10 cellular contexts compared by ENCODE assay signal in the genomic region with DNA sequence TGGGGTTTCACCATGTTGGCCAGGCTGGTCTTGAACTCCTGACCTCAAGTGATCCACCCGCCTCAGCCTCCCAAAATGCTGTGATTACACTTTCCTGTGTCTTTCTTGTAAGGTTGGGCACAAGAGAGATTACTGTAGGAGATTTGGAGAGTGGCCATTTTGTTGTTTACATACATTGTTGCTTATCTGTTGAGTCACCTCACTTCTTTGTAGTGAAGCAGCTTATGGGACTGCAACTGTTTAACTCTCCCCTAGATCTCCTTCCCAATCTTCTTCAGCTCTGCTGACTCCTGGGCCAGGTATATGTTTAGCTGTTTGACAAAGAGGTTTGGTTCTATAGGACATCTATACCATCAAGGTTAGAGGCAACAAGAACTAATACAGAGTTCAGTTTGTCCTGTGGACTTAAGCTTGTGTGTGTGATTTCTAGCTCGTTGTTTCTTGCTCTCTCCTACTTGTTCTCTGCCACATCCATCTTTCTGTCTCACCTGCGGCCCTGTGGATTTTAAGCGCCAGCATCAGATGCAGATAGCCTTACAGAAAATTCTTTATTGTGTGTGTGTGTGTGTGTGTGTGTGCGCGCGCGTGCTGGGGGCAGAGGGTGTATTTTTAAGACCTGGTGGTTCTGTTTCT.
DNase-seq lines count a peak whose midpoint lies in the region; ATAC-seq, FAIRE-seq and TF ChIP-seq lines count a peak whose summit lies in the region.
"Had no signal": no experiment of that assay in that cellular context is flagged by ENCODE, and none has a peak within 500 bp of the region (broad histone marks: within the 10 kb centered on the region; RNA-seq: fewer than 3 reads in every experiment).

No MANE protein-coding gene starts in this region.

- WGBS in mesendoderm (ENCODE audit: extremely low coverage, insufficient coverage, low lambda C conversion rate): no CpG with 5 or more reads among the region's 8 CpGs
- 85 to 86% methylated on average over 8 of the region's 8 CpGs for WGBS in aorta, 2 donors

- H3K36me3 ChIP-seq in KOPT-K1 (ENCODE audit: insufficient read depth, low read length) (peaks cover 20% of the 10 kb centered on the region), mesendoderm (ENCODE audit: control insufficient read depth, insufficient read depth, low read length) (no peaks in the 10 kb centered on the region), aorta (ENCODE audit: control insufficient read depth in 1 of 2, insufficient read depth in 2 of 2, low read length in 1 of 2) (peaks cover 0 to 2% of the 10 kb centered on the region in 2 donors)
- H3K36me3 ChIP-seq: vagina had no signal

- no peak overlapping the region for H3K56ac ChIP-seq in mesendoderm (ENCODE audit: low read length)

- no peak overlapping the region for H3K4me2 ChIP-seq in mesendoderm (ENCODE audit: low read length)

- H3K4me1 ChIP-seq in mesendoderm (ENCODE audit: control insufficient read depth, low read depth, low read length): peaks cover 3% of the 10 kb centered on the region
- peaks cover 0 to 2% of the 10 kb centered on the region in 2 donors for H3K4me1 ChIP-seq in aorta (ENCODE audit: control insufficient read depth in 1 of 2, insufficient read depth in 2 of 2, low read length in 2 of 2)

- H4K5ac ChIP-seq in mesendoderm (ENCODE audit: low read length): no peak overlapping the region

- no peak for TF ChIP-seq CTCF in D721Med (IDR thresholded peaks at IDR 0.05; ENCODE audit: insufficient read depth, missing control alignments)

- ATAC-seq in HG02840 (IDR thresholded peaks at IDR 0.05; ENCODE audit: low FRiP score, unreplicated experiment) (no peak), aorta (ENCODE audit: low FRiP score) (no peak)

- H3K9ac ChIP-seq in mesendoderm (ENCODE audit: low read length): no peak overlapping the region

- H3K18ac ChIP-seq in mesendoderm (ENCODE audit: low read length): peak overlapping the region; percentile 31

- H3K9me3 ChIP-seq in KOPT-K1 (ENCODE audit: insufficient read depth, low read length, poor library complexity, severe bottlenecking) (no peaks in the 10 kb centered on the region), aorta (ENCODE audit: control insufficient read depth, low read length) (no peaks in the 10 kb centered on the region)
- H3K9me3 ChIP-seq: vagina had no signal

- H3K4me3 ChIP-seq in mesendoderm (ENCODE audit: low read length) (no peak overlapping the region), aorta (ENCODE audit: low read length in 2 of 2) (no peak overlapping the region)
- H3K4me3 ChIP-seq: vagina had no signal

- H2AK5ac ChIP-seq in mesendoderm (ENCODE audit: low read length): no peak overlapping the region

- peak; percentile 53 for FAIRE-seq in D721Med (lab: Jason Lieb, UNC)

- H2BK5ac ChIP-seq in mesendoderm (ENCODE audit: low read length): no peak overlapping the region

- peaks cover 7% of the 10 kb centered on the region for H3K79me2 ChIP-seq in mesendoderm (ENCODE audit: control insufficient read depth, insufficient read depth, low read length)

- no peak overlapping the region for H2BK15ac ChIP-seq in mesendoderm (replicated peaks; ENCODE audit: low read depth)

- no peak overlapping the region for H2BK120ac ChIP-seq in mesendoderm (ENCODE audit: low read depth, low read length)

- intact Hi-C loops in aorta (cut with DNase I): no loop called here

- peaks cover 8% of the 10 kb centered on the region for H3K79me1 ChIP-seq in mesendoderm (ENCODE audit: low read length)

- no peak overlapping the region for H3K23ac ChIP-seq in mesendoderm (ENCODE audit: low read length)

- peak overlapping the region; percentile 95 for H3K27ac ChIP-seq in KOPT-K1 (ENCODE audit: low read depth, low read length, poor library complexity, severe bottlenecking)
- peak overlapping the region; percentile 1 for H3K27ac ChIP-seq in mesendoderm (ENCODE audit: low read depth, low read length)
- no peak overlapping the region for H3K27ac ChIP-seq in aorta (ENCODE audit: low read depth in 1 of 2, low read length in 2 of 2)
- H3K27ac ChIP-seq: vagina had no signal

- no peak for DNase-seq in D721Med (ENCODE audit: insufficient read length, low spot score)
- peak; percentile 81 for DNase-seq in amniotic epithelial cell (ENCODE audit: low read depth)
- DNase-seq in mesendoderm: peak; percentile 87
- DNase-seq in DMS 273 treated with DMSO at 0.1 percent for 48 hours (lab: John Stamatoyannopoulos, UW): no peak
- DNase-seq in aorta: no peak
- DNase-seq in cortex of kidney (lab: John Stamatoyannopoulos, UW): no peak
- DNase-seq: NCI-H526 had no signal

- H4K8ac ChIP-seq in mesendoderm (ENCODE audit: low read depth, low read length): peak overlapping the region; percentile 56

- no peak overlapping the region for H3K4ac ChIP-seq in mesendoderm (ENCODE audit: low read depth, low read length)

- no peaks in the 10 kb centered on the region for H3K27me3 ChIP-seq in mesendoderm (ENCODE audit: insufficient read depth, low read length, poor library complexity)
- H3K27me3 ChIP-seq in aorta (ENCODE audit: control insufficient read depth in 1 of 2, insufficient read depth in 2 of 2, low read length in 1 of 2): no peaks in the 10 kb centered on the region
- H3K27me3 ChIP-seq: vagina had no signal

Comparison
In these comparisons a context has a peak if more than half of its experiments do, and no peak if none do; other contexts are left out.
1. DNase-seq: peak in amniotic epithelial cell (single experiment) and mesendoderm (single experiment); none in D721Med (single experiment), DMS 273 treated with DMSO at 0.1 percent for 48 hours (single experiment), aorta (0 of 2) and cortex of kidney (single experiment).
2. H3K27ac ChIP-seq: peak in KOPT-K1 (single experiment) and mesendoderm (single experiment); none in aorta (0 of 2).